Comparison of ENCODE assay signal across 8 cellular contexts in genomic region chr5:52709171-52709925, GRCh38.
DNase-seq lines count a peak whose midpoint lies in the region; ATAC-seq and TF ChIP-seq lines count a peak whose summit lies in the region.

No MANE protein-coding gene starts in this region.

- no peak overlapping the region for H2BK120ac ChIP-seq in H9 (ENCODE audit: low read depth, low read length, poor library complexity, severe bottlenecking)

- H2BK12ac ChIP-seq in H9 (ENCODE audit: insufficient read length, low read depth, low read length), result no peak overlapping the region

- no peak overlapping the region for H4K8ac ChIP-seq in H9 (replicated peaks; ENCODE audit: insufficient read length, low read depth, low read length)

- no peak overlapping the region for H2BK15ac ChIP-seq in H9 (ENCODE audit: low read depth, low read length)

- H3K27me3 ChIP-seq in smooth muscle cell (ENCODE audit: low read depth) (no peaks in the 10 kb centered on the region), H9 (ENCODE audit: insufficient read depth, low read length) (no peaks in the 10 kb centered on the region), ascending aorta (no peaks in the 10 kb centered on the region)

- no peaks in the 10 kb centered on the region for H3K23me2 ChIP-seq in H9 (ENCODE audit: insufficient read length, low read depth, low read length, poor library complexity, severe bottlenecking)

- H3K4me3 ChIP-seq in astrocyte of the spinal cord (ENCODE audit: low read depth, low read length), result no peak overlapping the region
- H3K4me3 ChIP-seq in smooth muscle cell, result no peak overlapping the region
- H3K4me3 ChIP-seq in ascending aorta, result no peak overlapping the region

- H3K36me3 ChIP-seq in smooth muscle cell (ENCODE audit: low read depth) (no peaks in the 10 kb centered on the region), ascending aorta (no peaks in the 10 kb centered on the region)

- no peaks in the 10 kb centered on the region for H3K27me3 Mint-ChIP-seq in activated T-cell treated with anti-CD3 and anti-CD28 coated beads, Interleukin-2, amount 50 U/mL, for 24 hours
- peaks cover 1% of the 10 kb centered on the region; the same call in 1 of the 2 replicates for H3K27me3 Mint-ChIP-seq in H9 (ENCODE audit: low read depth)

- no peak overlapping the region for H3K56ac ChIP-seq in H9 (ENCODE audit: insufficient read length, low read depth, low read length)

- no peak overlapping the region for H2BK5ac ChIP-seq in H9 (ENCODE audit: insufficient read length, low read length)

- no peaks in the 10 kb centered on the region for H3K9me3 Mint-ChIP-seq in activated T-cell treated with anti-CD3 and anti-CD28 coated beads, Interleukin-2, amount 50 U/mL, for 24 hours
- no peaks in the 10 kb centered on the region for H3K9me3 Mint-ChIP-seq in H9

- TF ChIP-seq CTCF in astrocyte of the spinal cord (IDR thresholded peaks at IDR 0.05; ENCODE audit: low read depth, low read length), result no peak
- no peak for TF ChIP-seq CTCF in smooth muscle cell (IDR thresholded peaks at IDR 0.05; ENCODE audit: borderline replicate concordance, insufficient read depth, poor library complexity, severe bottlenecking)
- TF ChIP-seq CTCF in H9 (conservative IDR thresholded peaks at IDR 0.05), result no peak
- TF ChIP-seq CTCF in ascending aorta (IDR thresholded peaks at IDR 0.05), result no peak

- no peak overlapping the region for H2BK20ac ChIP-seq in H9 (ENCODE audit: low read depth, low read length, poor library complexity, severe bottlenecking)

- H2AFZ ChIP-seq in smooth muscle cell (ENCODE audit: low read depth), result peak overlapping the region; percentile 57
- no peak overlapping the region for H2AFZ ChIP-seq in H9 (ENCODE audit: low read length)

- H3K4me1 Mint-ChIP-seq in activated T-cell treated with anti-CD3 and anti-CD28 coated beads, Interleukin-2, amount 50 U/mL, for 24 hours (ENCODE audit: low read depth), result peaks cover 44% of the 10 kb centered on the region
- peaks cover 9 to 13% of the 10 kb centered on the region in 2 experiments for H3K4me1 Mint-ChIP-seq in H9

- in situ Hi-C loops in astrocyte of the spinal cord (cut with HindIII; ENCODE audit: low sequenced_read_pairs), result no loop called here

- peak overlapping the region; percentile 1 for H3K27ac Mint-ChIP-seq in activated T-cell treated with anti-CD3 and anti-CD28 coated beads, Interleukin-2, amount 50 U/mL, for 24 hours
- H3K27ac Mint-ChIP-seq in H9, result no peak overlapping the region

- no peak overlapping the region for H3T11ph ChIP-seq in H9 (ENCODE audit: low read length)

- H4K5ac ChIP-seq in H9 (ENCODE audit: insufficient read length, low read depth, low read length), result no peak overlapping the region

- WGBS in smooth muscle cell (ENCODE audit: low lambda C conversion rate), result 24% methylated on average over 6 of the region's 6 CpGs
- WGBS in H9 (ENCODE audit: extremely low coverage, insufficient read length, low lambda C conversion rate), result no CpG with 5 or more reads among the region's 6 CpGs

- no peak overlapping the region for H4K91ac ChIP-seq in H9 (ENCODE audit: insufficient read length, low read depth, low read length)

- H4K20me1 ChIP-seq in smooth muscle cell (ENCODE audit: low read depth), result no peaks in the 10 kb centered on the region
- no peaks in the 10 kb centered on the region for H4K20me1 ChIP-seq in H9 (ENCODE audit: control insufficient read depth, insufficient read depth, insufficient read length)

- H3K4me3 Mint-ChIP-seq in activated T-cell treated with anti-CD3 and anti-CD28 coated beads, Interleukin-2, amount 50 U/mL, for 24 hours, result no peak overlapping the region
- H3K4me3 Mint-ChIP-seq in H9, result no peak overlapping the region

- H3K4me2 ChIP-seq in smooth muscle cell (peak overlapping the region; percentile 55), H9 (ENCODE audit: insufficient read depth, insufficient read length, low read length) (no peak overlapping the region)

- H3K23ac ChIP-seq in H9 (ENCODE audit: insufficient read length, low read depth, low read length), result no peak overlapping the region

- no peak for DNase-seq in activated T-cell treated with anti-CD3 and anti-CD28 coated beads, Interleukin-2, amount 50 U/mL, for 24 hours
- no peak for DNase-seq in activated T-cell treated with anti-CD3 and anti-CD28 coated beads, Interleukin-2, amount 50 U/mL, for 1 hour
- DNase-seq in astrocyte of the spinal cord (ENCODE audit: low read depth, low spot score) (peak; percentile 86), smooth muscle cell (lab: John Stamatoyannopoulos, UW; ENCODE audit: unreplicated experiment) (no peak), H9 (no peak), AG08395 (ENCODE audit: low spot score) (no peak), ascending aorta (ENCODE audit: low spot score in 2 of 2) (no peak)

- H3K9me3 ChIP-seq in smooth muscle cell (replicated peaks; ENCODE audit: low read depth) (no peaks in the 10 kb centered on the region), H9 (ENCODE audit: control insufficient read depth, low read depth, low read length) (no peaks in the 10 kb centered on the region), ascending aorta (no peaks in the 10 kb centered on the region)

- H3F3A ChIP-seq in smooth muscle cell (ENCODE audit: low read depth), result peaks cover 2% of the 10 kb centered on the region

- peak overlapping the region; percentile 30 for H3K9ac ChIP-seq in smooth muscle cell (ENCODE audit: low read depth)
- H3K9ac ChIP-seq in H9 (ENCODE audit: extremely low read depth, insufficient read length, low read length), result no peak overlapping the region

- H3K4me1 ChIP-seq in smooth muscle cell (ENCODE audit: low read depth) (peaks cover 22% of the 10 kb centered on the region), H9 (ENCODE audit: insufficient read depth, low read length) (peaks cover 3% of the 10 kb centered on the region; the same call in 1 of the 2 replicates), ascending aorta (peaks cover 0 to 17% of the 10 kb centered on the region in 2 donors)

- H3K4ac ChIP-seq in H9 (ENCODE audit: low read depth, low read length), result no peak overlapping the region

- no peaks in the 10 kb centered on the region for H3K79me1 ChIP-seq in H9 (ENCODE audit: insufficient read depth, low read depth, low read length, poor library complexity, severe bottlenecking)

- H3K18ac ChIP-seq in H9 (ENCODE audit: insufficient read length, low read depth, low read length), result no peak overlapping the region

- H3K79me2 ChIP-seq in smooth muscle cell (ENCODE audit: low read depth), result no peaks in the 10 kb centered on the region
- H3K79me2 ChIP-seq in H9 (ENCODE audit: insufficient read depth, low read length), result no peaks in the 10 kb centered on the region

- H2AK5ac ChIP-seq in H9 (ENCODE audit: insufficient read length, low read length), result no peak overlapping the region

- H3K27ac ChIP-seq in smooth muscle cell (ENCODE audit: low read depth) (peak overlapping the region; percentile 85), H9 (ENCODE audit: insufficient read length, low read depth, low read length) (no peak overlapping the region), ascending aorta (peak overlapping the region in 1 of 2 donors; percentile 21)

- no peaks in the 10 kb centered on the region for H3K36me3 Mint-ChIP-seq in activated T-cell treated with anti-CD3 and anti-CD28 coated beads, Interleukin-2, amount 50 U/mL, for 24 hours (ENCODE audit: low read depth)
- no peaks in the 10 kb centered on the region for H3K36me3 Mint-ChIP-seq in H9 (ENCODE audit: insufficient read depth in 1 of 3, low read depth in 3 of 3)

- no peak overlapping the region for H3K14ac ChIP-seq in H9 (ENCODE audit: insufficient read depth, low read length)

- intact Hi-C loops in ascending aorta (cut with DNase I), result no loop called here

- ATAC-seq in HG03159 (IDR thresholded peaks at IDR 0.05; ENCODE audit: unreplicated experiment), result peak; percentile 74
